ENCODE assay signal across 25 cellular contexts in genomic region chr20:34982270-34983088, GRCh38.
"Had no signal": no experiment of that assay in that cellular context is flagged by ENCODE, and none has a peak within 500 bp of the region (broad histone marks: within the 10 kb centered on the region; RNA-seq: fewer than 3 reads in every experiment).

No MANE protein-coding gene starts in this region.

- H3K9me3 Mint-ChIP-seq: activated naive CD4-positive, alpha-beta T cell treated with anti-CD3 and anti-CD28 coated beads for 36 hours; activated naive CD8-positive, alpha-beta T cell treated with anti-CD3 and anti-CD28 coated beads, Interleukin-2, amount 10 ng/mL, durations not matched to agents 7 days and 5 days; neural crest cell; stimulated activated effector memory CD8-positive, alpha-beta T cell treated with anti-CD3 and anti-CD28 coated beads, Interleukin-12 subunit alpha, Interleukin-12 subunit beta, amount 100 ng/mL, for 72 hours; stimulated activated naive CD8-positive, alpha-beta T cell treated with anti-CD3 and anti-CD28 coated beads, Interleukin-15, amount 100 ng/mL, for 72 hours had no signal

- H3K4me1 ChIP-seq: breast epithelium had no signal

- H3K9me3 ChIP-seq: breast epithelium, tibial nerve had no signal

- H3K27ac ChIP-seq: breast epithelium, epithelial cell of prostate, hepatocyte, skin epidermis, tibial nerve had no signal

- H3K4me3 ChIP-seq: breast epithelium, hepatocyte, skin epidermis, tibial nerve had no signal

- H3K36me3 ChIP-seq: breast epithelium, tibial nerve had no signal

- ATAC-seq: stimulated activated effector memory CD8-positive, alpha-beta T cell treated with anti-CD3 and anti-CD28 coated beads, Interleukin-12 subunit alpha, Interleukin-12 subunit beta, amount 100 ng/mL, for 72 hours; stimulated activated naive CD8-positive, alpha-beta T cell treated with anti-CD3 and anti-CD28 coated beads, Interleukin-15, amount 100 ng/mL, for 72 hours; T-helper 17 cell had no signal

- H3K4me3 Mint-ChIP-seq: activated naive CD4-positive, alpha-beta T cell treated with anti-CD3 and anti-CD28 coated beads for 36 hours; activated naive CD8-positive, alpha-beta T cell treated with anti-CD3 and anti-CD28 coated beads, Interleukin-2, amount 10 ng/mL, durations not matched to agents 7 days and 5 days; naive B cell; neural crest cell; stimulated activated effector memory CD8-positive, alpha-beta T cell treated with anti-CD3 and anti-CD28 coated beads, Interleukin-12 subunit alpha, Interleukin-12 subunit beta, amount 100 ng/mL, for 72 hours; stimulated activated naive CD8-positive, alpha-beta T cell treated with anti-CD3 and anti-CD28 coated beads, Interleukin-15, amount 100 ng/mL, for 72 hours; T-helper 17 cell had no signal

- H3K4me1 Mint-ChIP-seq: stimulated activated effector memory CD8-positive, alpha-beta T cell treated with anti-CD3 and anti-CD28 coated beads, Interleukin-12 subunit alpha, Interleukin-12 subunit beta, amount 100 ng/mL, for 72 hours had no signal

- H3K36me3 Mint-ChIP-seq: activated naive CD8-positive, alpha-beta T cell treated with anti-CD3 and anti-CD28 coated beads, Interleukin-2, amount 10 ng/mL, durations not matched to agents 7 days and 5 days; naive B cell; stimulated activated effector memory CD8-positive, alpha-beta T cell treated with anti-CD3 and anti-CD28 coated beads, Interleukin-12 subunit alpha, Interleukin-12 subunit beta, amount 100 ng/mL, for 72 hours had no signal

- DNase-seq: activated CD4-positive, alpha-beta T cell treated with anti-CD3 and anti-CD28 coated beads for 4 hours; activated CD4-positive, alpha-beta T cell treated with anti-CD3 and anti-CD28 coated beads, Interleukin-2, amount 50 U/mL, for 48 hours; activated CD4-positive, CD25-positive, alpha-beta regulatory T cell; activated CD8-positive, alpha-beta memory T cell treated with anti-CD3 and anti-CD28 coated beads, Interleukin-2, amount 50 U/mL, for 48 hours; activated effector memory CD4-positive, alpha-beta T cell treated with Interleukin-2 at 50 U/mL for 16 hours; activated naive CD4-positive, alpha-beta T cell treated with anti-CD3 and anti-CD28 coated beads for 36 hours; activated naive CD8-positive, alpha-beta T cell treated with anti-CD3 and anti-CD28 coated beads, Interleukin-2, amount 10 ng/mL, durations not matched to agents 7 days and 5 days; activated T-cell treated with anti-CD3 and anti-CD28 coated beads, Interleukin-2, amount 50 U/mL, for 48 hours; amniotic stem cell; cerebellar nuclear complex; cortex of kidney; mesenchymal stem cell; naive B cell; stimulated activated CD4-positive, alpha-beta T cell treated with anti-CD3 and anti-CD28 coated beads, Interleukin-2, amount 100 ng/mL, for 24 hours; stimulated activated naive CD8-positive, alpha-beta T cell treated with anti-CD3 and anti-CD28 coated beads, Interleukin-15, amount 100 ng/mL, for 72 hours; SW 1271; T-helper 17 cell had no signal

- H3K27ac Mint-ChIP-seq: activated naive CD4-positive, alpha-beta T cell treated with anti-CD3 and anti-CD28 coated beads for 36 hours; activated naive CD8-positive, alpha-beta T cell treated with anti-CD3 and anti-CD28 coated beads, Interleukin-2, amount 10 ng/mL, durations not matched to agents 7 days and 5 days; progenitor cell of endocrine pancreas; stimulated activated effector memory CD8-positive, alpha-beta T cell treated with anti-CD3 and anti-CD28 coated beads, Interleukin-12 subunit alpha, Interleukin-12 subunit beta, amount 100 ng/mL, for 72 hours had no signal
